10 cellular contexts compared by ENCODE assay signal in the genomic region with DNA sequence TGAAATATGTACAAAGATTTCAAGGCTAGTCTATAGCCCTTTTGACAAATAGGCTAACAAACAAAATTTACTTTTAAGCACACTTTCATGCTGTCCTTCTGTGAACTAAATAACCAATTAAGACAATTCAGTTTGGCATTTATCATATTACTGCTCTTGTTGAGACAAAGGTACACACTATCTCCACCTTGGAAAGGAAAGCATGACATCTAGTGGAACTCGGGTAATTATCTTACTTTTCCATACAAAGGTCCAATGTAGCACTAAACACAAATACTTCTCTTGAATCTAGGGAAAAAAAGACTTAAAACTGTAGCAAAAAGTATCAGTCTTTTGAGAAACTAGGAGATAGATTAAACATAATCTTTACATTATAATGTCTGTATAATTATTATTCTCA.
DNase-seq lines count a peak whose midpoint lies in the region; ATAC-seq and TF ChIP-seq lines count a peak whose summit lies in the region.
"Had no signal": no experiment of that assay in that cellular context is flagged by ENCODE, and none has a peak within 500 bp of the region (broad histone marks: within the 10 kb centered on the region; RNA-seq: fewer than 3 reads in every experiment).

No MANE protein-coding gene starts in this region.

- H3K4me2 ChIP-seq in parathyroid adenoma (ENCODE audit: low read length): no peak overlapping the region
- H3K4me2 ChIP-seq: KMS-11 had no signal

- H3K36me3 ChIP-seq in parathyroid adenoma (ENCODE audit: control insufficient read depth, insufficient read depth, low read length): no peaks in the 10 kb centered on the region
- H3K36me3 ChIP-seq in prostate gland: no peaks in the 10 kb centered on the region

- H3K36me3 Mint-ChIP-seq in brain: no peaks in the 10 kb centered on the region

- H3K4me3 ChIP-seq in parathyroid adenoma (ENCODE audit: low read depth, low read length) (no peak overlapping the region), prostate gland (no peak overlapping the region)

- H2AFZ ChIP-seq in parathyroid adenoma: no peak overlapping the region

- H3K27me3 ChIP-seq in parathyroid adenoma (ENCODE audit: control insufficient read depth, insufficient read depth, low read length) (no peaks in the 10 kb centered on the region), prostate gland (replicated peaks; ENCODE audit: insufficient read depth) (no peaks in the 10 kb centered on the region)

- peak; percentile 18 to 69 for DNase-seq in NCI-H2081 (lab: John Stamatoyannopoulos, UW)
- DNase-seq in NCI-H2081 treated with DMSO at 0.1 percent for 48 hours (lab: John Stamatoyannopoulos, UW): no peak
- DNase-seq in prostate gland (ENCODE audit: low spot score): no peak

- H3K79me2 ChIP-seq in parathyroid adenoma: no peaks in the 10 kb centered on the region

- intact Hi-C loops in prostate gland (cut with DNase I): no loop called here

- no peak for TF ChIP-seq POLR2A in prostate gland (IDR thresholded peaks at IDR 0.05)

- no peaks in the 10 kb centered on the region for H3K9me3 Mint-ChIP-seq in brain
- H3K9me3 Mint-ChIP-seq: CD4-positive, CD25-positive, alpha-beta regulatory T cell had no signal

- H3K9ac ChIP-seq in parathyroid adenoma: no peak overlapping the region
- H3K9ac ChIP-seq: KMS-11 had no signal

- WGBS in prostate gland: 14% methylated on average over 1 of the region's 1 CpG

- H3K27ac Mint-ChIP-seq in brain: peak overlapping the region in 1 of 5 experiments; percentile 70
- H3K27ac Mint-ChIP-seq: CD4-positive, CD25-positive, alpha-beta regulatory T cell had no signal

- no peaks in the 10 kb centered on the region for H3K4me1 Mint-ChIP-seq in brain

- H3K4me1 ChIP-seq in parathyroid adenoma (no peaks in the 10 kb centered on the region), prostate gland (replicated peaks) (no peaks in the 10 kb centered on the region)

- H3K27me3 Mint-ChIP-seq in brain: no peaks in the 10 kb centered on the region
- H3K27me3 Mint-ChIP-seq: CD4-positive, CD25-positive, alpha-beta regulatory T cell had no signal

- H3K27ac ChIP-seq in parathyroid adenoma: no peak overlapping the region
- no peak overlapping the region for H3K27ac ChIP-seq in prostate gland
- H3K27ac ChIP-seq: KMS-11 had no signal

- ATAC-seq in HG03039 (IDR thresholded peaks at IDR 0.05; ENCODE audit: unreplicated experiment) (no peak), GM18873 (IDR thresholded peaks at IDR 0.05; ENCODE audit: low FRiP score, unreplicated experiment) (no peak)

- H3K9me3 ChIP-seq in parathyroid adenoma (ENCODE audit: control insufficient read depth, low read length) (no peaks in the 10 kb centered on the region), prostate gland (no peaks in the 10 kb centered on the region)

- TF ChIP-seq CTCF in LNCAP (IDR thresholded peaks at IDR 0.05) (peak; percentile 63), brain (conservative IDR thresholded peaks at IDR 0.05) (peak; percentile 55 to 69), parathyroid adenoma (IDR thresholded peaks at IDR 0.05) (peak; percentile 26), prostate gland (IDR thresholded peaks at IDR 0.05) (peak in 1 of 4 experiments; percentile 27)

- H3K4me3 Mint-ChIP-seq in brain: no peak overlapping the region
- H3K4me3 Mint-ChIP-seq: CD4-positive, CD25-positive, alpha-beta regulatory T cell had no signal

Comparison
In these comparisons a context has a peak if more than half of its experiments do, and no peak if none do; other contexts are left out.
1. DNase-seq: peak in NCI-H2081 (2 of 2); none in NCI-H2081 treated with DMSO at 0.1 percent for 48 hours (single experiment) and prostate gland (single experiment).